Comparison of ENCODE assay signal across 1 cellular context in the genomic region with DNA sequence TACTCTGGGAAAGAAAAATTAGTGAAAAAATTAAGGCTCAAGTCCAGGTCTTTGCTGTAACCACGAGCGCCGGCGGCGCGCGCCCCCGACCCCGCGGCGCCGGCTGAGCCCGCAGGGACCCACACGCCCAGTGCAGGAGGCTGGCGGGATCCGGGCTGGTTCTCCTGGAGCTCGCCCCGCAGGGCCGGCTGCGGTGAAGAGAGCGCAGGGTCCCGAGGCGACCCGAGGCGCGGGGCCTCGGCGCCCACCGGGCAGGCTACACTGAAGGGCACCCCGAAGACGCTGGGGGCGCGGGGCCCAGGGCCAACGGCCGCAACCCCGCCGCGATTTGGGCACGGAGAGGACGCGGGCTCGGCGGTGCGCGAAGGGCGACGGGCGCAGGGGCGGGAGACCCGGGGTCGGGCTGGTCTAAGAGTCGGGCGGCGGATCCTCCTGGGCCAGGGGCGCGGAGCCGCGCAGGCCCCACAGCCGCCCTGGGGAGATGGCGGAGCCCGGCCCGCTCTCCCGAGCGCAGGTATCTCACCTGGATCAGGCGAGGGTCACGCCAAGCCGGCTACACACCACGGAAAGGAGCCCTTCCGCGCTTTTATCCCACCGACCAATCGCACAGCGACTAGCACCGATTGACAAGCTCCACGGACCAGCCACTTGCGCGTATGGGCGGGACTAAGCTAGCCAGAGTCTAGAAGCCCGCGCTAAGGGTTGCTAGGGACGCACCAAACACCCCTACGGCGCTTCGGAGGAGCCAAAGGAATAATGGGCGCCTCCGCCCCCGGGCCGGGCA.
TF ChIP-seq lines count a peak whose summit lies in the region.

A gene (minus strand): TSS at position 582 of the 784 bp plus-strand sequence. CDS start 6,440 bp downstream, outside the sequence.

TF ChIP-seq in SK-N-SH, 30 proteins besides CTCF, POLR2A, EP300 and RAD21 (continued from another document):
- TF ChIP-seq, protein P1, sequence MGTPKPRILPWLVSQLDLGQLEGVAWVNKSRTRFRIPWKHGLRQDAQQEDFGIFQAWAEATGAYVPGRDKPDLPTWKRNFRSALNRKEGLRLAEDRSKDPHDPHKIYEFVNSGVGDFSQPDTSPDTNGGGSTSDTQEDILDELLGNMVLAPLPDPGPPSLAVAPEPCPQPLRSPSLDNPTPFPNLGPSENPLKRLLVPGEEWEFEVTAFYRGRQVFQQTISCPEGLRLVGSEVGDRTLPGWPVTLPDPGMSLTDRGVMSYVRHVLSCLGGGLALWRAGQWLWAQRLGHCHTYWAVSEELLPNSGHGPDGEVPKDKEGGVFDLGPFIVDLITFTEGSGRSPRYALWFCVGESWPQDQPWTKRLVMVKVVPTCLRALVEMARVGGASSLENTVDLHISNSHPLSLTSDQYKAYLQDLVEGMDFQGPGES (IDR thresholded peaks at IDR 0.05; ENCODE audit: low read depth, low read length): peak; percentile 53; the same call in 1 of the 2 replicates
- TF ChIP-seq CHD2 (IDR thresholded peaks at IDR 0.05; ENCODE audit: low read length, partially characterized antibody) (peak; percentile 18), RCOR1 (IDR thresholded peaks at IDR 0.05; ENCODE audit: low read length) (no peak), TEAD4 (IDR thresholded peaks at IDR 0.05; ENCODE audit: borderline replicate concordance, insufficient read depth) (no peak), GABPA (IDR thresholded peaks at IDR 0.05; ENCODE audit: low read depth) (no peak), RFX5 (IDR thresholded peaks at IDR 0.05; ENCODE audit: low read length) (no peak), GATA2 (CRISPR knock-in tag; IDR thresholded peaks at IDR 0.05) (no peak), NRF1 (IDR thresholded peaks at IDR 0.05; ENCODE audit: low read depth, low read length) (0 out of 2 replicates have a peak, but pooled peaks have one; percentile 1), MEF2A (IDR thresholded peaks at IDR 0.05; ENCODE audit: borderline replicate concordance, low read depth) (no peak), EZH2phosphoT487 (IDR thresholded peaks at IDR 0.05; ENCODE audit: borderline replicate concordance, low read depth) (no peak), TAF1 (IDR thresholded peaks at IDR 0.05; ENCODE audit: borderline replicate concordance, low read depth, low read length) (no peak), SMC3 (IDR thresholded peaks at IDR 0.05; ENCODE audit: low read depth, low read length) (no peak), JUND (IDR thresholded peaks at IDR 0.05) (no peak), SIN3A (IDR thresholded peaks at IDR 0.05; ENCODE audit: borderline replicate concordance, low read depth, low read length) (peak; percentile 95)
- TF ChIP-seq, protein P2, sequence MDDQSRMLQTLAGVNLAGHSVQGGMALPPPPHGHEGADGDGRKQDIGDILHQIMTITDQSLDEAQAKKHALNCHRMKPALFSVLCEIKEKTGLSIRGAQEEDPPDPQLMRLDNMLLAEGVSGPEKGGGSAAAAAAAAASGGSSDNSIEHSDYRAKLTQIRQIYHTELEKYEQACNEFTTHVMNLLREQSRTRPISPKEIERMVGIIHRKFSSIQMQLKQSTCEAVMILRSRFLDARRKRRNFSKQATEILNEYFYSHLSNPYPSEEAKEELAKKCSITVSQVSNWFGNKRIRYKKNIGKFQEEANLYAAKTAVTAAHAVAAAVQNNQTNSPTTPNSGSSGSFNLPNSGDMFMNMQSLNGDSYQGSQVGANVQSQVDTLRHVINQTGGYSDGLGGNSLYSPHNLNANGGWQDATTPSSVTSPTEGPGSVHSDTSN (IDR thresholded peaks at IDR 0.05): peak; percentile 97
- TF ChIP-seq, protein P3, sequence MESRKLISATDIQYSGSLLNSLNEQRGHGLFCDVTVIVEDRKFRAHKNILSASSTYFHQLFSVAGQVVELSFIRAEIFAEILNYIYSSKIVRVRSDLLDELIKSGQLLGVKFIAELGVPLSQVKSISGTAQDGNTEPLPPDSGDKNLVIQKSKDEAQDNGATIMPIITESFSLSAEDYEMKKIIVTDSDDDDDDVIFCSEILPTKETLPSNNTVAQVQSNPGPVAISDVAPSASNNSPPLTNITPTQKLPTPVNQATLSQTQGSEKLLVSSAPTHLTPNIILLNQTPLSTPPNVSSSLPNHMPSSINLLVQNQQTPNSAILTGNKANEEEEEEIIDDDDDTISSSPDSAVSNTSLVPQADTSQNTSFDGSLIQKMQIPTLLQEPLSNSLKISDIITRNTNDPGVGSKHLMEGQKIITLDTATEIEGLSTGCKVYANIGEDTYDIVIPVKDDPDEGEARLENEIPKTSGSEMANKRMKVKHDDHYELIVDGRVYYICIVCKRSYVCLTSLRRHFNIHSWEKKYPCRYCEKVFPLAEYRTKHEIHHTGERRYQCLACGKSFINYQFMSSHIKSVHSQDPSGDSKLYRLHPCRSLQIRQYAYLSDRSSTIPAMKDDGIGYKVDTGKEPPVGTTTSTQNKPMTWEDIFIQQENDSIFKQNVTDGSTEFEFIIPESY (IDR thresholded peaks at IDR 0.05; ENCODE audit: borderline replicate concordance, low read depth): no peak
- TF ChIP-seq, protein P4, sequence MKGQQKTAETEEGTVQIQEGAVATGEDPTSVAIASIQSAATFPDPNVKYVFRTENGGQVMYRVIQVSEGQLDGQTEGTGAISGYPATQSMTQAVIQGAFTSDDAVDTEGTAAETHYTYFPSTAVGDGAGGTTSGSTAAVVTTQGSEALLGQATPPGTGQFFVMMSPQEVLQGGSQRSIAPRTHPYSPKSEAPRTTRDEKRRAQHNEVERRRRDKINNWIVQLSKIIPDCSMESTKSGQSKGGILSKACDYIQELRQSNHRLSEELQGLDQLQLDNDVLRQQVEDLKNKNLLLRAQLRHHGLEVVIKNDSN (IDR thresholded peaks at IDR 0.05; ENCODE audit: borderline replicate concordance, low read depth): no peak
